In the genomic region with DNA sequence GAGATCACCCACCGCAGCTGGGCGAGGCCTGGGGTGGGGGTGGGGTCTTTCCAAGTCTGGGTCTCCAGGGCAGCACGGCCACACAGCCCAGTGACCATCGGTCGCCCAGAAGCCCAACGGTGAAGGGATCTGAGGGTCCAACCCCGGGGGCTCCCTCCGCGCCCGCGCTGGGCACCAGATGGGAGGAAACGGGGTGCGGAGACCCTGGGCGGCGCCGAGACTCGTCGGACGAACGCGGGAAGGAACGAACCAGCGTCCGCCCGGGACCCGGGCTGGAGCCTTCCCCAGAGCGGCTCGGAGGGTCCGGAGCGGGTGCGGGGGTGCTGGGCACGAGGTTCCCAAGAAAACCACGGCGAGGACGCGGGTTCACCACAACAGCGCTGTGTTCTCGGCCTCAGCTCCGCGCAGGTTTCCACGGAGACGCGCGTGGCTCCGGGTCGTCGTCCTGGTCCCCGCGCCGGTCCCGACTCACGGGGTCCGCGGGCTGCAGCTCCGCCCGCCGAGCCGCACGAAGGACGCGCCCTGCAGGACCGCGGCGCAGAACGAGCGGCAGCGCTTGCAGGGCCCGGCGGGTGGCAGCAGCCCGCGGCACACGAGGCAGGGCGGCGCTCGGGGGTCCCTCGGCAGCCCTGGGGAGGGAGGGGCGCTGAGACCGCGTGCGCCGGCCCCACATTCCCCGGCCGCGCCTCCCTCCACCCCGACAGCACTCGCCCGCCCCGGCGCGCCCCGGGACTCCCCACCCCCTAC, we compare ENCODE assay signal across 1 cellular context.
TF ChIP-seq lines count a peak whose summit lies in the region.

No MANE protein-coding gene starts in this region.

TF ChIP-seq in K562, 482 proteins besides CTCF, POLR2A, EP300 and RAD21:
- TF ChIP-seq ATF7 (IDR thresholded peaks at IDR 0.05) (no peak), SAFB (IDR thresholded peaks at IDR 0.05; ENCODE audit: borderline replicate concordance, low read depth, low read length) (0 out of 2 replicates have a peak, but pooled peaks have one; percentile 24), PHF8 (IDR thresholded peaks at IDR 0.05; ENCODE audit: borderline replicate concordance, low read length) (no peak), HNRNPL (IDR thresholded peaks at IDR 0.05; ENCODE audit: low read depth, low read length) (0 out of 2 replicates have a peak, but pooled peaks have one; percentile 34)
